In the genomic region with DNA sequence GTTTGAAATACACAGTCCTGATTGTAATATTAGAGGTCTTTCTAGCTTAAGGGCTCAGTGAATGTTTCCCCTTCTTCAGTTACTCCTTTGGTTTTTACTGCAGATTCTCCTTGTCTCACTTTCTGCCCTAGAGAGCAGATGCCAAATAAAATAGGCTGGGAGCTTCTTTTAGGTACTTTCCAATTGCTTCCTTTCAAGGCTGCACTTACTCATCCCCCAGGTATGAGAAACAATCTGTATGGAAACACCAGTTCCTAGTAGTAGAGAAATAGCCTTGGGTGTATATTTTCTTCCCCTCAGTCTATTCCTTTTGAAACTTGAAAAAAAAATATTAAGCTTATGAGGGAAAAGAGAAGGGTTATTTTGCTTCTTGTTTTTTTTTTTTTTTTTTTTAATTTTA, we compare ENCODE assay signal across 23 cellular contexts.
"Had no signal": no experiment of that assay in that cellular context is flagged by ENCODE, and none has a peak within 500 bp of the region (broad histone marks: within the 10 kb centered on the region; RNA-seq: fewer than 3 reads in every experiment).

No MANE protein-coding gene starts in this region.

- H3K27ac Mint-ChIP-seq: activated CD4-positive, alpha-beta T cell treated with anti-CD3 and anti-CD28 coated beads, Interleukin-2, amount 10 ng/mL, durations not matched to agents 24 days and 14 days; activated CD8-positive, alpha-beta T cell treated with anti-CD3 and anti-CD28 coated beads, Interleukin-2, amount 10 ng/mL, durations not matched to agents 7 days and 5 days; activated naive CD4-positive, alpha-beta T cell treated with anti-CD3 and anti-CD28 coated beads, Interleukin-2, amount 50 U/mL, for 72 hours; brain; dendritic cell treated with granulocyte-macrophage colony-stimulating factor and Interleukin-4, amounts not matched to agents 40 ng/mL and 50 ng/mL, for 4 days; effector memory CD8-positive, alpha-beta T cell; naive thymus-derived CD8-positive, alpha-beta T cell; stimulated activated effector memory CD8-positive, alpha-beta T cell treated with anti-CD3 and anti-CD28 coated beads, Interleukin-12 subunit alpha, Interleukin-12 subunit beta, amount 100 ng/mL, for 72 hours; WTC11 had no signal

- H3K27ac ChIP-seq: epithelial cell of prostate, gastrocnemius medialis, left lung, neutrophil, parathyroid adenoma, thyroid gland had no signal

- H3K27me3 Mint-ChIP-seq: activated CD4-positive, alpha-beta T cell treated with anti-CD3 and anti-CD28 coated beads, Interleukin-2, amount 10 ng/mL, durations not matched to agents 24 days and 14 days; dendritic cell treated with granulocyte-macrophage colony-stimulating factor and Interleukin-4, amounts not matched to agents 40 ng/mL and 50 ng/mL, for 4 days; effector memory CD8-positive, alpha-beta T cell had no signal

- H3K9me3 Mint-ChIP-seq: activated CD4-positive, alpha-beta T cell treated with anti-CD3 and anti-CD28 coated beads, Interleukin-2, amount 10 ng/mL, durations not matched to agents 24 days and 14 days; brain; dendritic cell treated with granulocyte-macrophage colony-stimulating factor and Interleukin-4, amounts not matched to agents 40 ng/mL and 50 ng/mL, for 4 days; WTC11 had no signal

- H3K4me1 ChIP-seq: gastrocnemius medialis, left lung, parathyroid adenoma, thyroid gland had no signal

- H3K4me3 ChIP-seq: gastrocnemius medialis, left lung, mucosa of descending colon, thyroid gland had no signal

- DNase-seq: activated CD4-positive, alpha-beta T cell treated with anti-CD3 and anti-CD28 coated beads, Interleukin-2, amount 10 ng/mL, durations not matched to agents 24 days and 14 days; activated CD8-positive, alpha-beta memory T cell treated with anti-CD3 and anti-CD28 coated beads, Interleukin-2, amount 50 U/mL, for 4 hours; activated CD8-positive, alpha-beta T cell treated with anti-CD3 and anti-CD28 coated beads, Interleukin-2, amount 10 ng/mL, durations not matched to agents 7 days and 5 days; activated effector memory CD4-positive, alpha-beta T cell treated with anti-CD3 and anti-CD28 coated beads, Interleukin-2, amount 50 U/mL, for 16 hours; activated T-cell treated with anti-CD3 and anti-CD28 coated beads, Interleukin-2, amount 50 U/mL, for 48 hours; amniotic stem cell; effector memory CD8-positive, alpha-beta T cell; gastrocnemius medialis; islet precursor cell; left lung; mucosa of descending colon; naive thymus-derived CD8-positive, alpha-beta T cell; retina; T-helper 2 cell; thyroid gland had no signal

- H3K9me3 ChIP-seq: gastrocnemius medialis, left lung, mucosa of descending colon, neutrophil, thyroid gland had no signal

- H3K36me3 ChIP-seq: gastrocnemius medialis, left lung, neutrophil, thyroid gland had no signal

- ATAC-seq: activated CD8-positive, alpha-beta T cell treated with anti-CD3 and anti-CD28 coated beads, Interleukin-2, amount 10 ng/mL, durations not matched to agents 7 days and 5 days; activated naive CD4-positive, alpha-beta T cell treated with anti-CD3 and anti-CD28 coated beads, Interleukin-2, amount 50 U/mL, for 72 hours; effector memory CD8-positive, alpha-beta T cell; gastrocnemius medialis; left lung; mucosa of descending colon; naive thymus-derived CD8-positive, alpha-beta T cell; stimulated activated effector memory CD8-positive, alpha-beta T cell treated with anti-CD3 and anti-CD28 coated beads, Interleukin-12 subunit alpha, Interleukin-12 subunit beta, amount 100 ng/mL, for 72 hours; WTC11 had no signal

- H3K36me3 Mint-ChIP-seq: activated naive CD4-positive, alpha-beta T cell treated with anti-CD3 and anti-CD28 coated beads, Interleukin-2, amount 50 U/mL, for 72 hours; brain; naive thymus-derived CD8-positive, alpha-beta T cell; stimulated activated effector memory CD8-positive, alpha-beta T cell treated with anti-CD3 and anti-CD28 coated beads, Interleukin-12 subunit alpha, Interleukin-12 subunit beta, amount 100 ng/mL, for 72 hours; WTC11 had no signal

- H3K4me3 Mint-ChIP-seq: activated CD4-positive, alpha-beta T cell treated with anti-CD3 and anti-CD28 coated beads, Interleukin-2, amount 10 ng/mL, durations not matched to agents 24 days and 14 days; activated CD8-positive, alpha-beta T cell treated with anti-CD3 and anti-CD28 coated beads, Interleukin-2, amount 10 ng/mL, durations not matched to agents 7 days and 5 days; brain; dendritic cell treated with granulocyte-macrophage colony-stimulating factor and Interleukin-4, amounts not matched to agents 40 ng/mL and 50 ng/mL, for 4 days; effector memory CD8-positive, alpha-beta T cell; naive thymus-derived CD8-positive, alpha-beta T cell; stimulated activated effector memory CD8-positive, alpha-beta T cell treated with anti-CD3 and anti-CD28 coated beads, Interleukin-12 subunit alpha, Interleukin-12 subunit beta, amount 100 ng/mL, for 72 hours; WTC11 had no signal

- H3K27me3 ChIP-seq: gastrocnemius medialis, left lung, neutrophil, thyroid gland had no signal

- H3K9ac ChIP-seq: parathyroid adenoma had no signal

- H3K4me1 Mint-ChIP-seq: activated CD4-positive, alpha-beta T cell treated with anti-CD3 and anti-CD28 coated beads, Interleukin-2, amount 10 ng/mL, durations not matched to agents 24 days and 14 days; brain; naive thymus-derived CD8-positive, alpha-beta T cell; stimulated activated effector memory CD8-positive, alpha-beta T cell treated with anti-CD3 and anti-CD28 coated beads, Interleukin-12 subunit alpha, Interleukin-12 subunit beta, amount 100 ng/mL, for 72 hours had no signal
